ENCODE assay signal across 8 cellular contexts in the genomic region with DNA sequence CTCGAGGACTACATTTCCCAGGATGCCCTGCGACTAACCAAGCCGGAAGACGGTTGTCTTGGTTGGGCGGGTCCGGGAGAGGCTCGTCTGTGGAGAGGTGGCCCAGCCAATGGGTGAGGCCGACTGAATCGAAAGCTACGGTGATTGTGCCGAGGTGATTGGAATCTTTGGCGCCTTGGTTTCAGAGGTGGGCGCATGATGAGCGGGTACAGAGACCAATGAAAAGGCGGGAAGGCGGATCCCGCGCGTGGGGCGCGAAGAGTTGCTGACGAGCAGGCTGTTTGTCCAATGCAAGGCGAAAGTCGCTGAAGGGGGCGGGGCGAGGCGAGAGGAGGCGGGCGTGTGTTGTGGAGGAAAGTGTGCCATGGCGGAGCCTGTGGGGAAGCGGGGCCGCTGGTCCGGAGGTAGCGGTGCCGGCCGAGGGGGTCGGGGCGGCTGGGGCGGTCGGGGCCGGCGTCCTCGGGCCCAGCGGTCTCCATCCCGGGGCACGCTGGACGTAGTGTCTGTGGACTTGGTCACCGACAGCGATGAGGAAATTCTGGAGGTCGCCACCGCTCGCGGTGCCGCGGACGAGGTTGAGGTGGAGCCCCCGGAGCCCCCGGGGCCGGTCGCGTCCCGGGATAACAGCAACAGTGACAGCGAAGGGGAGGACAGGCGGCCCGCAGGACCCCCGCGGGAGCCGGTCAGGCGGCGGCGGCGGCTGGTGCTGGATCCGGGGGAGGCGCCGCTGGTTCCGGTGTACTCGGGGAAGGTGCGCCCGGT. TPM values are rescaled to one million over a fixed set of nuclear protein-coding genes. Genes with fewer than 3 reads are reported as not detected.
A peak's percentile ranks its signal among the peaks of the same experiment; 100 is the strongest.
DNase-seq lines count a peak whose midpoint lies in the region; ATAC-seq and TF ChIP-seq lines count a peak whose summit lies in the region.

A gene (plus strand): TSS at position 290 of the 762 bp plus-strand sequence. CDS start 75 bp downstream, at position 365.

- H3K36me3 ChIP-seq in mucosa of rectum (ENCODE audit: control insufficient read depth in 2 of 2, insufficient read depth in 2 of 2, low read length in 2 of 2): peaks cover 16 to 23% of the 10 kb centered on the region in 2 donors

- no peaks in the 10 kb centered on the region for H3K27me3 Mint-ChIP-seq in activated T-cell treated with anti-CD3 and anti-CD28 coated beads, Interleukin-2, amount 50 U/mL, for 24 hours

- H3K4me1 Mint-ChIP-seq in activated T-cell treated with anti-CD3 and anti-CD28 coated beads, Interleukin-2, amount 50 U/mL, for 24 hours (ENCODE audit: low read depth): peaks cover 33% of the 10 kb centered on the region

- in situ Hi-C loops in KBM-7 (cut with MboI; ENCODE audit: low pct_unique_long_range_greater_than_20kb, low sequenced_read_pairs): no loop called here

- peak within 1 kb of the TSS; percentile 97 for H3K27ac Mint-ChIP-seq in activated T-cell treated with anti-CD3 and anti-CD28 coated beads, Interleukin-2, amount 50 U/mL, for 24 hours

- TF ChIP-seq POLR2A in erythroblast (IDR thresholded peaks at IDR 0.05; ENCODE audit: low read length): peak; percentile 71

- H3K4me3 ChIP-seq in mucosa of rectum (ENCODE audit: low read length in 2 of 2): peak within 1 kb of the TSS; percentile 74 to 80

- H3K27me3 ChIP-seq in mucosa of rectum (ENCODE audit: control insufficient read depth in 2 of 2, insufficient read depth in 2 of 2, low read length in 2 of 2): no peaks in the 10 kb centered on the region

- no peaks in the 10 kb centered on the region for H3K9me3 ChIP-seq in mucosa of rectum (ENCODE audit: control insufficient read depth in 2 of 2, low read length in 2 of 2)

- peak within 1 kb of the TSS; percentile 79 to 87 for H3K9ac ChIP-seq in mucosa of rectum (ENCODE audit: low read depth in 1 of 2, low read length in 2 of 2)

- DNase-seq in DMS153 treated with DMSO at 0.1 percent for 48 hours (lab: John Stamatoyannopoulos, UW; ENCODE audit: unreplicated experiment): peak; percentile 99
- DNase-seq in KBM-7: peak; percentile 100
- DNase-seq in activated T-cell treated with anti-CD3 and anti-CD28 coated beads, Interleukin-2, amount 50 U/mL, for 24 hours: peak; percentile 100
- peak; percentile 100 for DNase-seq in erythroblast (lab: John Stamatoyannopoulos, UW)
- DNase-seq in stimulated activated CD8-positive, alpha-beta memory T cell treated with anti-CD3 and anti-CD28 coated beads, Interleukin-4, amount 100 ng/mL, for 48 hours: peak; percentile 100

- H3K36me3 Mint-ChIP-seq in activated T-cell treated with anti-CD3 and anti-CD28 coated beads, Interleukin-2, amount 50 U/mL, for 24 hours (ENCODE audit: low read depth): peaks cover 51% of the 10 kb centered on the region

- H3K4me1 ChIP-seq in mucosa of rectum (ENCODE audit: control insufficient read depth in 2 of 2, insufficient read depth in 2 of 2, low read length in 2 of 2): peaks cover 10 to 14% of the 10 kb centered on the region in 2 donors

- no peaks in the 10 kb centered on the region for H3K9me3 Mint-ChIP-seq in activated T-cell treated with anti-CD3 and anti-CD28 coated beads, Interleukin-2, amount 50 U/mL, for 24 hours

- peak; percentile 90 for ATAC-seq in GM21717 (IDR thresholded peaks at IDR 0.05; ENCODE audit: unreplicated experiment)

- H3K4me3 Mint-ChIP-seq in activated T-cell treated with anti-CD3 and anti-CD28 coated beads, Interleukin-2, amount 50 U/mL, for 24 hours: peak within 1 kb of the TSS; percentile 97

- peak within 1 kb of the TSS; percentile 87 for H3K27ac ChIP-seq in mucosa of rectum (ENCODE audit: low read depth in 2 of 2, low read length in 2 of 2)

TF ChIP-seq in PFSK-1, 5 proteins besides CTCF, POLR2A, EP300 and RAD21:
- TF ChIP-seq FOXP2 (optimal IDR thresholded peaks at IDR 0.05; ENCODE audit: borderline replicate concordance, extremely low read depth, extremely low read length, insufficient read depth): no peak
- 0 out of 2 replicates have a peak, but pooled peaks have one; percentile 5 for TF ChIP-seq SIN3A (IDR thresholded peaks at IDR 0.05; ENCODE audit: borderline replicate concordance, insufficient read depth, low read length)
- TF ChIP-seq, protein P1, sequence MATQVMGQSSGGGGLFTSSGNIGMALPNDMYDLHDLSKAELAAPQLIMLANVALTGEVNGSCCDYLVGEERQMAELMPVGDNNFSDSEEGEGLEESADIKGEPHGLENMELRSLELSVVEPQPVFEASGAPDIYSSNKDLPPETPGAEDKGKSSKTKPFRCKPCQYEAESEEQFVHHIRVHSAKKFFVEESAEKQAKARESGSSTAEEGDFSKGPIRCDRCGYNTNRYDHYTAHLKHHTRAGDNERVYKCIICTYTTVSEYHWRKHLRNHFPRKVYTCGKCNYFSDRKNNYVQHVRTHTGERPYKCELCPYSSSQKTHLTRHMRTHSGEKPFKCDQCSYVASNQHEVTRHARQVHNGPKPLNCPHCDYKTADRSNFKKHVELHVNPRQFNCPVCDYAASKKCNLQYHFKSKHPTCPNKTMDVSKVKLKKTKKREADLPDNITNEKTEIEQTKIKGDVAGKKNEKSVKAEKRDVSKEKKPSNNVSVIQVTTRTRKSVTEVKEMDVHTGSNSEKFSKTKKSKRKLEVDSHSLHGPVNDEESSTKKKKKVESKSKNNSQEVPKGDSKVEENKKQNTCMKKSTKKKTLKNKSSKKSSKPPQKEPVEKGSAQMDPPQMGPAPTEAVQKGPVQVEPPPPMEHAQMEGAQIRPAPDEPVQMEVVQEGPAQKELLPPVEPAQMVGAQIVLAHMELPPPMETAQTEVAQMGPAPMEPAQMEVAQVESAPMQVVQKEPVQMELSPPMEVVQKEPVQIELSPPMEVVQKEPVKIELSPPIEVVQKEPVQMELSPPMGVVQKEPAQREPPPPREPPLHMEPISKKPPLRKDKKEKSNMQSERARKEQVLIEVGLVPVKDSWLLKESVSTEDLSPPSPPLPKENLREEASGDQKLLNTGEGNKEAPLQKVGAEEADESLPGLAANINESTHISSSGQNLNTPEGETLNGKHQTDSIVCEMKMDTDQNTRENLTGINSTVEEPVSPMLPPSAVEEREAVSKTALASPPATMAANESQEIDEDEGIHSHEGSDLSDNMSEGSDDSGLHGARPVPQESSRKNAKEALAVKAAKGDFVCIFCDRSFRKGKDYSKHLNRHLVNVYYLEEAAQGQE (IDR thresholded peaks at IDR 0.05; ENCODE audit: insufficient read depth in 1 of 2, low read depth in 2 of 2, low read length in 2 of 2): no peak
- peak; percentile 75; the same call in 1 of the 2 replicates for TF ChIP-seq TAF1 (IDR thresholded peaks at IDR 0.05; ENCODE audit: borderline replicate concordance, insufficient read depth, low read length)
- peak; percentile 47; the same call in 1 of the 2 replicates for TF ChIP-seq POLR2AphosphoS5 (IDR thresholded peaks at IDR 0.05; ENCODE audit: low read depth, low read length)

RNA-seq across cellular contexts. Expression of the gene that starts here (rescaled TPM):
- polyA plus RNA-seq in PFSK-1 (2012; ENCODE audit: insufficient read length, low read depth): 20.3 TPM

Comparison
In these comparisons a context has a peak if more than half of its experiments do, and no peak if none do; other contexts are left out.
1. Peak in every context shown above with its lines: DNase-seq, ATAC-seq, H3K4me3 ChIP-seq and H3K27ac ChIP-seq.